Comparison of ENCODE assay signal across 20 cellular contexts in the genomic region with DNA sequence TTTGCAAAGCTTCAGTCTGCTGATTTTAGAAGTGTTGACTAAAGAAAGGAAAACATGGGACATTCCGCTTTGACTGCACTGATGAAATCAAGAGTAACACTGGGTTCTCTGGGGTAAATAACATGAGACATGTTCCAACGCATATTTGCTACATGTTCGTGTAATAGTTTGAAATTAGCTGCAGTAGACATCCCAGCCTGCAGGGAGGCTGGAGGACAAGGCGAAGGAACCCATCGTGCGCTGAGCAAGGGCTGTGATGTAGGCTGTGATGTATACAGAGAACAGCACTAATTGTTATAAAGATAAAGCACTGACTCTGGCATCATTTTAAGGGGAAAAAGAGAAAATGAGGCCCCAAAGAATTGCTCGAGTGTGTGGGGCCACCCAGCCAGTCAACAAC.
"Had no signal": no experiment of that assay in that cellular context is flagged by ENCODE, and none has a peak within 500 bp of the region (broad histone marks: within the 10 kb centered on the region; RNA-seq: fewer than 3 reads in every experiment).

No MANE protein-coding gene starts in this region.

- H3K27me3 Mint-ChIP-seq: naive thymus-derived CD4-positive, alpha-beta T cell had no signal

- H3K27ac ChIP-seq: colonic mucosa, heart left ventricle, spleen, tibial artery, upper lobe of right lung, vagina had no signal

- H3K9me3 Mint-ChIP-seq: endodermal cell, neural crest cell had no signal

- H3K9me3 ChIP-seq: colonic mucosa, heart left ventricle, tibial artery, upper lobe of right lung, vagina had no signal

- H3K4me1 ChIP-seq: colonic mucosa, spleen, tibial artery, upper lobe of right lung had no signal

- ATAC-seq: heart left ventricle; naive thymus-derived CD4-positive, alpha-beta T cell; sciatic nerve; upper lobe of right lung had no signal

- H3K27me3 ChIP-seq: colonic mucosa, heart left ventricle, spleen, tibial artery, upper lobe of right lung, vagina had no signal

- H3K4me3 Mint-ChIP-seq: endodermal cell; naive thymus-derived CD4-positive, alpha-beta T cell; neural crest cell had no signal

- H3K4me1 Mint-ChIP-seq: endodermal cell had no signal

- H3K36me3 ChIP-seq: colonic mucosa had no signal

- H3K27ac Mint-ChIP-seq: endodermal cell had no signal

- H3K4me3 ChIP-seq: colonic mucosa, heart left ventricle, spleen, tibial artery, upper lobe of right lung, vagina had no signal

- DNase-seq: colonic mucosa; dermis blood vessel endothelial cell; endodermal cell; foreskin melanocyte; heart left ventricle; hippocampal formation; kidney glomerular epithelial cell; mesendoderm; naive thymus-derived CD4-positive, alpha-beta T cell; posterior cingulate gyrus; spleen; stimulated activated CD4-positive, alpha-beta T cell treated with anti-CD3 and anti-CD28 coated beads, Interleukin-15, amount 100 ng/mL, for 24 hours; stimulated activated CD4-positive, alpha-beta T cell treated with anti-CD3 and anti-CD28 coated beads, Interleukin-1b, Interleukin-23, amount 100 ng/mL, for 48 hours; stimulated activated CD4-positive, alpha-beta T cell treated with anti-CD3 and anti-CD28 coated beads, Interleukin-4, amount 100 ng/mL, for 24 hours; stimulated activated naive CD4-positive, alpha-beta T cell; tibial artery; upper lobe of right lung had no signal
